1 cellular context compared by ENCODE assay signal in the genomic region with DNA sequence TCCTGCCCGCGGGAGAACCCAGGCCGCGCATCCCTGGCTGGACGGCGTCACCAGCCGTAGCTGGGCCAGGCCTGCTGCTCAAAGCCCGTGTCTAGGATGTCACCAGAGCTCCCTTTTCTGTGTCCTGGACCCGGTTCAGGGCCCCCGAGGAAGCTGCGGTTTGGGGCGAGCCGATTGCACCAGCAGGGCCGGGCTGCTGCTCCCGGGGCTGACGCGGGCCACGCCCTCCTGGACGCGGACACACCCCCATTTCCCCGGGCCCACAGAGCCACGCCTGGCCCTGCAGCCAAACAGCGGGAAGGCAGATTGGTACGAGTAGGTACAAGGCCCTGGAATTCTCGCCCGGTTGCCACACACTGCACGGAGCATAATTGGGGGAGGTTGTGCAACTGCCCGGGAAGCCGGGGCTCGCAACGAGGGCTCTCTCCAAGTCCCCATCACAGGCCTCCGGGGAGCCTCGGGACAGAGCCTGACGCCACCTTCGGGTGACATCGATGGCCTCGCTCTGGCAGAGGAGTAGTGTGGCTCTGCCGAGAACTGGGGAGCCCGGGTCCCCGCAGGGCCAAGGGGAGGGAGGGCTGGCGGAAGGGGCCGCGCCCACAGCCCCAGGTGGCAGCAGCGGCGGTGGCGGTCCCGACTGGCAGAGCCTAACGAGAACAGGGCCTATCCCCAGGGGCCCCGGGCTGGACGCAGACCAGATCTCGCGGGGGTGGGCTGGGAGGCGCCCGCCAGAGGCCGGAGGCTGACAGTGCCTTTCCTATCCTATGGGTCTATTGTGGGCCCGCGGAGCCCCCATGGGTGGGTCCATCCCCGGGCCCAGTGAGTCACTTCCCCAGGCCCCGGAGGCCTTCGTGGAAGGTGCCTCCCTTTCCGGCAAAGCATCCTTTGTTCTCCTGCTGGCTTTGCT.
A peak's percentile ranks its signal among the peaks of the same experiment; 100 is the strongest.
TF ChIP-seq lines count a peak whose summit lies in the region.

No MANE protein-coding gene starts in this region.

TF ChIP-seq in HEK293, 187 proteins besides CTCF, POLR2A, EP300 and RAD21 (continued from another document and continues in another):
- TF ChIP-seq HOXA7 (CRISPR knock-in tag; IDR thresholded peaks at IDR 0.05; ENCODE audit: borderline replicate concordance) (no peak; the same call in 1 of the 2 replicates), GLIS2 (tag by site-specific recombination; IDR thresholded peaks at IDR 0.05) (peak; percentile 90), ZNF704 (tag by site-specific recombination; IDR thresholded peaks at IDR 0.05) (0 out of 2 replicates have a peak, but pooled peaks have one; percentile 21), ZNF404 (tag by site-specific recombination; IDR thresholded peaks at IDR 0.05) (no peak), HOXD13 (CRISPR knock-in tag; IDR thresholded peaks at IDR 0.05; ENCODE audit: borderline replicate concordance) (no peak), ZNF24 (tag by site-specific recombination; IDR thresholded peaks at IDR 0.05) (peak; percentile 82; the same call in 1 of the 2 replicates), ZEB2 (tag by site-specific recombination; IDR thresholded peaks at IDR 0.05) (peak; percentile 91), ZNF114 (tag by site-specific recombination; IDR thresholded peaks at IDR 0.05) (no peak), ZNF266 (tag by site-specific recombination; IDR thresholded peaks at IDR 0.05; ENCODE audit: low read depth) (no peak), KLF16 (tag by site-specific recombination; IDR thresholded peaks at IDR 0.05) (peak; percentile 98), ZNF660 (tag by site-specific recombination; IDR thresholded peaks at IDR 0.05) (peak; percentile 85), ZNF16 (tag by site-specific recombination; IDR thresholded peaks at IDR 0.05; ENCODE audit: low read depth) (no peak), ZNF423 (tag by site-specific recombination; IDR thresholded peaks at IDR 0.05) (peak; percentile 71; the same call in 1 of the 2 replicates), GLI2 (tag by site-specific recombination; IDR thresholded peaks at IDR 0.05; ENCODE audit: borderline replicate concordance, low read depth) (no peak), ZNF121 (tag by site-specific recombination; IDR thresholded peaks at IDR 0.05) (no peak), ZNF221 (tag by site-specific recombination; IDR thresholded peaks at IDR 0.05; ENCODE audit: borderline replicate concordance) (no peak), ZNF354C (tag by site-specific recombination; IDR thresholded peaks at IDR 0.05; ENCODE audit: borderline replicate concordance, low read depth) (no peak), ZNF785 (tag by site-specific recombination; IDR thresholded peaks at IDR 0.05) (no peak; the same call in 1 of the 2 replicates), ZNF580 (tag by site-specific recombination; IDR thresholded peaks at IDR 0.05) (0 out of 2 replicates have a peak, but pooled peaks have one; percentile 6), ZNF112 (tag by site-specific recombination; IDR thresholded peaks at IDR 0.05) (no peak), ZNF677 (tag by site-specific recombination; IDR thresholded peaks at IDR 0.05) (no peak), FEZF1 (tag by site-specific recombination; IDR thresholded peaks at IDR 0.05) (no peak), ZNF624 (tag by site-specific recombination; IDR thresholded peaks at IDR 0.05) (no peak), ZBTB17 (tag by site-specific recombination; IDR thresholded peaks at IDR 0.05) (peak; percentile 93), ZNF23 (tag by site-specific recombination; IDR thresholded peaks at IDR 0.05; ENCODE audit: borderline replicate concordance) (no peak), KLF10 (tag by site-specific recombination; IDR thresholded peaks at IDR 0.05) (peak; percentile 97), SP3 (tag by site-specific recombination; IDR thresholded peaks at IDR 0.05) (peak; percentile 74), ZNF501 (tag by site-specific recombination; IDR thresholded peaks at IDR 0.05) (no peak), TRIM28 (IDR thresholded peaks at IDR 0.05; ENCODE audit: borderline replicate concordance, low read length) (no peak), ZNF311 (tag by site-specific recombination; IDR thresholded peaks at IDR 0.05; ENCODE audit: borderline replicate concordance) (no peak), ZNF510 (tag by site-specific recombination; IDR thresholded peaks at IDR 0.05; ENCODE audit: insufficient replicate concordance) (no peak), SP7 (tag by site-specific recombination; IDR thresholded peaks at IDR 0.05) (peak; percentile 84), BCL11A (tag by site-specific recombination; IDR thresholded peaks at IDR 0.05; ENCODE audit: low read depth) (no peak), ZNF146 (tag by site-specific recombination; IDR thresholded peaks at IDR 0.05) (no peak), MEIS1 (CRISPR knock-in tag; IDR thresholded peaks at IDR 0.05; ENCODE audit: borderline replicate concordance) (no peak), OVOL3 (tag by site-specific recombination; IDR thresholded peaks at IDR 0.05) (no peak), ZNF341 (tag by site-specific recombination; IDR thresholded peaks at IDR 0.05; ENCODE audit: low read depth) (peak; percentile 51), ZNF560 (tag by site-specific recombination; IDR thresholded peaks at IDR 0.05; ENCODE audit: borderline replicate concordance) (no peak), SALL2 (tag by site-specific recombination; IDR thresholded peaks at IDR 0.05; ENCODE audit: borderline replicate concordance) (no peak), ZNF335 (tag by site-specific recombination; conservative IDR thresholded peaks at IDR 0.05) (peak; percentile 92), ZNF747 (tag by site-specific recombination; IDR thresholded peaks at IDR 0.05) (no peak), ZXDB (tag by site-specific recombination; IDR thresholded peaks at IDR 0.05) (peak; percentile 74)
- TF ChIP-seq, protein P1, sequence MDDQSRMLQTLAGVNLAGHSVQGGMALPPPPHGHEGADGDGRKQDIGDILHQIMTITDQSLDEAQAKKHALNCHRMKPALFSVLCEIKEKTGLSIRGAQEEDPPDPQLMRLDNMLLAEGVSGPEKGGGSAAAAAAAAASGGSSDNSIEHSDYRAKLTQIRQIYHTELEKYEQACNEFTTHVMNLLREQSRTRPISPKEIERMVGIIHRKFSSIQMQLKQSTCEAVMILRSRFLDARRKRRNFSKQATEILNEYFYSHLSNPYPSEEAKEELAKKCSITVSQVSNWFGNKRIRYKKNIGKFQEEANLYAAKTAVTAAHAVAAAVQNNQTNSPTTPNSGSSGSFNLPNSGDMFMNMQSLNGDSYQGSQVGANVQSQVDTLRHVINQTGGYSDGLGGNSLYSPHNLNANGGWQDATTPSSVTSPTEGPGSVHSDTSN (CRISPR knock-in tag; IDR thresholded peaks at IDR 0.05): peak; percentile 65; the same call in 1 of the 2 replicates
- TF ChIP-seq, protein P2, sequence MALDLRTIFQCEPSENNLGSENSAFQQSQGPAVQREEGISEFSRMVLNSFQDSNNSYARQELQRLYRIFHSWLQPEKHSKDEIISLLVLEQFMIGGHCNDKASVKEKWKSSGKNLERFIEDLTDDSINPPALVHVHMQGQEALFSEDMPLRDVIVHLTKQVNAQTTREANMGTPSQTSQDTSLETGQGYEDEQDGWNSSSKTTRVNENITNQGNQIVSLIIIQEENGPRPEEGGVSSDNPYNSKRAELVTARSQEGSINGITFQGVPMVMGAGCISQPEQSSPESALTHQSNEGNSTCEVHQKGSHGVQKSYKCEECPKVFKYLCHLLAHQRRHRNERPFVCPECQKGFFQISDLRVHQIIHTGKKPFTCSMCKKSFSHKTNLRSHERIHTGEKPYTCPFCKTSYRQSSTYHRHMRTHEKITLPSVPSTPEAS (tag by site-specific recombination; IDR thresholded peaks at IDR 0.05): no peak
- TF ChIP-seq, protein P3, sequence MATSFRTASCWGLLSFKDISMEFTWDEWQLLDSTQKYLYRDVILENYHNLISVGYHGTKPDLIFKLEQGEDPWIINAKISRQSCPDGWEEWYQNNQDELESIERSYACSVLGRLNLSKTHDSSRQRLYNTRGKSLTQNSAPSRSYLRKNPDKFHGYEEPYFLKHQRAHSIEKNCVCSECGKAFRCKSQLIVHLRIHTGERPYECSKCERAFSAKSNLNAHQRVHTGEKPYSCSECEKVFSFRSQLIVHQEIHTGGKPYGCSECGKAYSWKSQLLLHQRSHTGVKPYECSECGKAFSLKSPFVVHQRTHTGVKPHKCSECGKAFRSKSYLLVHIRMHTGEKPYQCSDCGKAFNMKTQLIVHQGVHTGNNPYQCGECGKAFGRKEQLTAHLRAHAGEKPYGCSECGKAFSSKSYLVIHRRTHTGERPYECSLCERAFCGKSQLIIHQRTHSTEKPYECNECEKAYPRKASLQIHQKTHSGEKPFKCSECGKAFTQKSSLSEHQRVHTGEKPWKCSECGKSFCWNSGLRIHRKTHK (tag by site-specific recombination; IDR thresholded peaks at IDR 0.05): no peak
- TF ChIP-seq, protein P4, sequence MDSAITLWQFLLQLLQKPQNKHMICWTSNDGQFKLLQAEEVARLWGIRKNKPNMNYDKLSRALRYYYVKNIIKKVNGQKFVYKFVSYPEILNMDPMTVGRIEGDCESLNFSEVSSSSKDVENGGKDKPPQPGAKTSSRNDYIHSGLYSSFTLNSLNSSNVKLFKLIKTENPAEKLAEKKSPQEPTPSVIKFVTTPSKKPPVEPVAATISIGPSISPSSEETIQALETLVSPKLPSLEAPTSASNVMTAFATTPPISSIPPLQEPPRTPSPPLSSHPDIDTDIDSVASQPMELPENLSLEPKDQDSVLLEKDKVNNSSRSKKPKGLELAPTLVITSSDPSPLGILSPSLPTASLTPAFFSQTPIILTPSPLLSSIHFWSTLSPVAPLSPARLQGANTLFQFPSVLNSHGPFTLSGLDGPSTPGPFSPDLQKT (IDR thresholded peaks at IDR 0.05; ENCODE audit: borderline replicate concordance, low read depth, low read length): no peak
- TF ChIP-seq, protein P5, sequence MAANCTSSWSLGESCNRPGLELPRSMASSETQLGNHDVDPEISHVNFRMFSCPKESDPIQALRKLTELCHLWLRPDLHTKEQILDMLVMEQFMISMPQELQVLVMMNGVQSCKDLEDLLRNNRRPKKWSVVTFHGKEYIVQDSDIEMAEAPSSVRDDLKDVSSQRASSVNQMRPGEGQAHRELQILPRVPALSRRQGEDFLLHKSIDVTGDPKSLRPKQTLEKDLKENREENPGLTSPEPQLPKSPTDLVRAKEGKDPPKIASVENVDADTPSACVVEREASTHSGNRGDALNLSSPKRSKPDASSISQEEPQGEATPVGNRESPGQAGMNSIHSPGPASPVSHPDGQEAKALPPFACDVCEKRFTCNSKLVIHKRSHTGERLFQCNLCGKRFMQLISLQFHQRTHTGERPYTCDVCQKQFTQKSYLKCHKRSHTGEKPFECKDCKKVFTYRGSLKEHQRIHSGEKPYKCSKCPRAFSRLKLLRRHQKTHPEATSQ (tag by site-specific recombination; IDR thresholded peaks at IDR 0.05): no peak
- TF ChIP-seq, protein P6, sequence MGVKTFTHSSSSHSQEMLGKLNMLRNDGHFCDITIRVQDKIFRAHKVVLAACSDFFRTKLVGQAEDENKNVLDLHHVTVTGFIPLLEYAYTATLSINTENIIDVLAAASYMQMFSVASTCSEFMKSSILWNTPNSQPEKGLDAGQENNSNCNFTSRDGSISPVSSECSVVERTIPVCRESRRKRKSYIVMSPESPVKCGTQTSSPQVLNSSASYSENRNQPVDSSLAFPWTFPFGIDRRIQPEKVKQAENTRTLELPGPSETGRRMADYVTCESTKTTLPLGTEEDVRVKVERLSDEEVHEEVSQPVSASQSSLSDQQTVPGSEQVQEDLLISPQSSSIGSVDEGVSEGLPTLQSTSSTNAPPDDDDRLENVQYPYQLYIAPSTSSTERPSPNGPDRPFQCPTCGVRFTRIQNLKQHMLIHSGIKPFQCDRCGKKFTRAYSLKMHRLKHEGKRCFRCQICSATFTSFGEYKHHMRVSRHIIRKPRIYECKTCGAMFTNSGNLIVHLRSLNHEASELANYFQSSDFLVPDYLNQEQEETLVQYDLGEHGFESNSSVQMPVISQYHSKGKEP (tag by site-specific recombination; IDR thresholded peaks at IDR 0.05): no peak
- TF ChIP-seq, protein P7, sequence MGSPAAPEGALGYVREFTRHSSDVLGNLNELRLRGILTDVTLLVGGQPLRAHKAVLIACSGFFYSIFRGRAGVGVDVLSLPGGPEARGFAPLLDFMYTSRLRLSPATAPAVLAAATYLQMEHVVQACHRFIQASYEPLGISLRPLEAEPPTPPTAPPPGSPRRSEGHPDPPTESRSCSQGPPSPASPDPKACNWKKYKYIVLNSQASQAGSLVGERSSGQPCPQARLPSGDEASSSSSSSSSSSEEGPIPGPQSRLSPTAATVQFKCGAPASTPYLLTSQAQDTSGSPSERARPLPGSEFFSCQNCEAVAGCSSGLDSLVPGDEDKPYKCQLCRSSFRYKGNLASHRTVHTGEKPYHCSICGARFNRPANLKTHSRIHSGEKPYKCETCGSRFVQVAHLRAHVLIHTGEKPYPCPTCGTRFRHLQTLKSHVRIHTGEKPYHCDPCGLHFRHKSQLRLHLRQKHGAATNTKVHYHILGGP (tag by site-specific recombination; IDR thresholded peaks at IDR 0.05): no peak
- TF ChIP-seq, protein P8, sequence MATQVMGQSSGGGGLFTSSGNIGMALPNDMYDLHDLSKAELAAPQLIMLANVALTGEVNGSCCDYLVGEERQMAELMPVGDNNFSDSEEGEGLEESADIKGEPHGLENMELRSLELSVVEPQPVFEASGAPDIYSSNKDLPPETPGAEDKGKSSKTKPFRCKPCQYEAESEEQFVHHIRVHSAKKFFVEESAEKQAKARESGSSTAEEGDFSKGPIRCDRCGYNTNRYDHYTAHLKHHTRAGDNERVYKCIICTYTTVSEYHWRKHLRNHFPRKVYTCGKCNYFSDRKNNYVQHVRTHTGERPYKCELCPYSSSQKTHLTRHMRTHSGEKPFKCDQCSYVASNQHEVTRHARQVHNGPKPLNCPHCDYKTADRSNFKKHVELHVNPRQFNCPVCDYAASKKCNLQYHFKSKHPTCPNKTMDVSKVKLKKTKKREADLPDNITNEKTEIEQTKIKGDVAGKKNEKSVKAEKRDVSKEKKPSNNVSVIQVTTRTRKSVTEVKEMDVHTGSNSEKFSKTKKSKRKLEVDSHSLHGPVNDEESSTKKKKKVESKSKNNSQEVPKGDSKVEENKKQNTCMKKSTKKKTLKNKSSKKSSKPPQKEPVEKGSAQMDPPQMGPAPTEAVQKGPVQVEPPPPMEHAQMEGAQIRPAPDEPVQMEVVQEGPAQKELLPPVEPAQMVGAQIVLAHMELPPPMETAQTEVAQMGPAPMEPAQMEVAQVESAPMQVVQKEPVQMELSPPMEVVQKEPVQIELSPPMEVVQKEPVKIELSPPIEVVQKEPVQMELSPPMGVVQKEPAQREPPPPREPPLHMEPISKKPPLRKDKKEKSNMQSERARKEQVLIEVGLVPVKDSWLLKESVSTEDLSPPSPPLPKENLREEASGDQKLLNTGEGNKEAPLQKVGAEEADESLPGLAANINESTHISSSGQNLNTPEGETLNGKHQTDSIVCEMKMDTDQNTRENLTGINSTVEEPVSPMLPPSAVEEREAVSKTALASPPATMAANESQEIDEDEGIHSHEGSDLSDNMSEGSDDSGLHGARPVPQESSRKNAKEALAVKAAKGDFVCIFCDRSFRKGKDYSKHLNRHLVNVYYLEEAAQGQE (tag by site-specific recombination; IDR thresholded peaks at IDR 0.05): 0 out of 2 replicates have a peak, but pooled peaks have one; percentile 3
